ENCODE assay signal across 1 cellular context in the genomic region with DNA sequence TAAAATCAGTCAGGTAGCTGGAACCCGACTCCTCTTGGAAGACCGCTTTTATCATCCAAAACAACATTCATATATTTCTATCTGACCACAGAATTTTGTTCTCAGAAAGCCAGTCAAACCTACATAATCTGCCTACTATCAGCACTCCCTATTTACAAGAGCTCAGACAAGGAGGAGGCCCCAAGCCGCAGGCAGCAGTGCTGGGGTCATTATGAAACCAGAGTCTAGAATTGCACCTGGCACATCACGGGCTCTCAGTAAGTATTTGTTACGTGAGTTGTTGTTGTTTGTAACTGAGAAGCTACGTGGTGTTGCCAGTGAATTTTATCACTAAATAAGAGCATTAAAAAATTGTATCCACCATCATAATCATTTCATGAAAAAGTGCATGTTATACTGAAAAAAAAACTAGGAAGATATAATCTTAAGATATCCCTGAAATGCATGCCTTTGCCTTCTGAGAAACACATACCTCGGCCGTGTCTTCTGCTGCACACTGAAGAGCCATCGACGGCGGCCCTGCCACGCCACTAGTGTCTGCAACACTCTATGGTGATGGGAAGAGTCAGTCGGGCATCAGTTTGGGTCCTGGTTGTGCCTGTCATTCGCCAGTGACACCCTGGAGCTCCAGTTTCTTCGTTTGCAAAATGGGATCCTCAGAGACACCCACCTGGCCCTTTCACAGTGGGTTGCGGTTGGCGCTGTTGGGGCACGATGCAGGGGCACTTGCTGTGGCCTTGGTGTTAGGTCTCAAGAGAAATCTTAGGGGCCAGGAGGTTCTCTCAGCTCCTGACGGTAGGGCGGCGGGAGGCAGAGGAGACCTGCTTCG.
TF ChIP-seq lines count a peak whose summit lies in the region.

No MANE protein-coding gene starts in this region.

TF ChIP-seq in GM23338, 12 proteins besides CTCF, POLR2A, EP300 and RAD21 (continued from another document):
- TF ChIP-seq, protein P1, sequence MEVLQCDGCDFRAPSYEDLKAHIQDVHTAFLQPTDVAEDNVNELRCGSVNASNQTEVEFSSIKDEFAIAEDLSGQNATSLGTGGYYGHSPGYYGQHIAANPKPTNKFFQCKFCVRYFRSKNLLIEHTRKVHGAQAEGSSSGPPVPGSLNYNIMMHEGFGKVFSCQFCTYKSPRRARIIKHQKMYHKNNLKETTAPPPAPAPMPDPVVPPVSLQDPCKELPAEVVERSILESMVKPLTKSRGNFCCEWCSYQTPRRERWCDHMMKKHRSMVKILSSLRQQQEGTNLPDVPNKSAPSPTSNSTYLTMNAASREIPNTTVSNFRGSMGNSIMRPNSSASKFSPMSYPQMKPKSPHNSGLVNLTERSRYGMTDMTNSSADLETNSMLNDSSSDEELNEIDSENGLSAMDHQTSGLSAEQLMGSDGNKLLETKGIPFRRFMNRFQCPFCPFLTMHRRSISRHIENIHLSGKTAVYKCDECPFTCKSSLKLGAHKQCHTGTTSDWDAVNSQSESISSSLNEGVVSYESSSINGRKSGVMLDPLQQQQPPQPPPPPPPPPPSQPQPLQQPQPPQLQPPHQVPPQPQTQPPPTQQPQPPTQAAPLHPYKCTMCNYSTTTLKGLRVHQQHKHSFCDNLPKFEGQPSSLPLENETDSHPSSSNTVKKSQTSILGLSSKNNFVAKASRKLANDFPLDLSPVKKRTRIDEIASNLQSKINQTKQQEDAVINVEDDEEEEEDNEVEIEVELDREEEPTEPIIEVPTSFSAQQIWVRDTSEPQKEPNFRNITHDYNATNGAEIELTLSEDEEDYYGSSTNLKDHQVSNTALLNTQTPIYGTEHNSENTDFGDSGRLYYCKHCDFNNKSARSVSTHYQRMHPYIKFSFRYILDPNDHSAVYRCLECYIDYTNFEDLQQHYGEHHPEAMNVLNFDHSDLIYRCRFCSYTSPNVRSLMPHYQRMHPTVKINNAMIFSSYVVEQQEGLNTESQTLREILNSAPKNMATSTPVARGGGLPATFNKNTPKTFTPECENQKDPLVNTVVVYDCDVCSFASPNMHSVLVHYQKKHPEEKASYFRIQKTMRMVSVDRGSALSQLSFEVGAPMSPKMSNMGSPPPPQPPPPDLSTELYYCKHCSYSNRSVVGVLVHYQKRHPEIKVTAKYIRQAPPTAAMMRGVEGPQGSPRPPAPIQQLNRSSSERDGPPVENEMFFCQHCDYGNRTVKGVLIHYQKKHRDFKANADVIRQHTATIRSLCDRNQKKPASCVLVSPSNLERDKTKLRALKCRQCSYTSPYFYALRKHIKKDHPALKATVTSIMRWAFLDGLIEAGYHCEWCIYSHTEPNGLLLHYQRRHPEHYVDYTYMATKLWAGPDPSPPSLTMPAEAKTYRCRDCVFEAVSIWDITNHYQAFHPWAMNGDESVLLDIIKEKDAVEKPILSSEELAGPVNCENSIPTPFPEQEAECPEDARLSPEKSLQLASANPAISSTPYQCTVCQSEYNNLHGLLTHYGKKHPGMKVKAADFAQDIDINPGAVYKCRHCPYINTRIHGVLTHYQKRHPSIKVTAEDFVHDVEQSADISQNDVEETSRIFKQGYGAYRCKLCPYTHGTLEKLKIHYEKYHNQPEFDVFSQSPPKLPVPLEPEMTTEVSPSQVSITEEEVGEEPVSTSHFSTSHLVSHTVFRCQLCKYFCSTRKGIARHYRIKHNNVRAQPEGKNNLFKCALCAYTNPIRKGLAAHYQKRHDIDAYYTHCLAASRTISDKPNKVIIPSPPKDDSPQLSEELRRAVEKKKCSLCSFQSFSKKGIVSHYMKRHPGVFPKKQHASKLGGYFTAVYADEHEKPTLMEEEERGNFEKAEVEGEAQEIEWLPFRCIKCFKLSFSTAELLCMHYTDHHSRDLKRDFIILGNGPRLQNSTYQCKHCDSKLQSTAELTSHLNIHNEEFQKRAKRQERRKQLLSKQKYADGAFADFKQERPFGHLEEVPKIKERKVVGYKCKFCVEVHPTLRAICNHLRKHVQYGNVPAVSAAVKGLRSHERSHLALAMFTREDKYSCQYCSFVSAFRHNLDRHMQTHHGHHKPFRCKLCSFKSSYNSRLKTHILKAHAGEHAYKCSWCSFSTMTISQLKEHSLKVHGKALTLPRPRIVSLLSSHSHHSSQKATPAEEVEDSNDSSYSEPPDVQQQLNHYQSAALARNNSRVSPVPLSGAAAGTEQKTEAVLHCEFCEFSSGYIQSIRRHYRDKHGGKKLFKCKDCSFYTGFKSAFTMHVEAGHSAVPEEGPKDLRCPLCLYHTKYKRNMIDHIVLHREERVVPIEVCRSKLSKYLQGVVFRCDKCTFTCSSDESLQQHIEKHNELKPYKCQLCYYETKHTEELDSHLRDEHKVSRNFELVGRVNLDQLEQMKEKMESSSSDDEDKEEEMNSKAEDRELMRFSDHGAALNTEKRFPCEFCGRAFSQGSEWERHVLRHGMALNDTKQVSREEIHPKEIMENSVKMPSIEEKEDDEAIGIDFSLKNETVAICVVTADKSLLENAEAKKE (CRISPR knock-in tag; IDR thresholded peaks at IDR 0.05): no peak
